2 cellular contexts compared by ENCODE assay signal in the genomic region with DNA sequence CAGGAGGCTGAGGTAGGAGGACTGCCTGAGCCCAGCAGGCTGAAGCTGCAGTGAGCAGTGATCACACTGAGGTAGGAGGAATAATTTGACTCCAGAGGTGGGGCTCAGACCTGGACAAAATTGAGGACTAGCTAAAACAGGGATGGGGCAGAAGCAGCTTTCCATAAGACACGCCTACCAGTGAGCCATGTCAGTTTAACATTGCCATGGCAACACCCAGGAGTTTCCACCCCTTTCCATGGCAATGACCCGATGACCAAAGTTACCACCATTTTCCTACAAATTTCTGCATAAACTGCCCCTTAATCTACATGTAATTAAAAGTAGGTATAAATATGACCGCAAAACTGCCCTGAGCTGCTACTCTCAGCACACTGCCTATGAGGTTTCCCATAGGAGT.
TF ChIP-seq lines count a peak whose summit lies in the region.

No MANE protein-coding gene starts in this region.

TF ChIP-seq in HepG2, 621 proteins besides CTCF, POLR2A, EP300 and RAD21 (continues in another document):
- TF ChIP-seq, protein P1, sequence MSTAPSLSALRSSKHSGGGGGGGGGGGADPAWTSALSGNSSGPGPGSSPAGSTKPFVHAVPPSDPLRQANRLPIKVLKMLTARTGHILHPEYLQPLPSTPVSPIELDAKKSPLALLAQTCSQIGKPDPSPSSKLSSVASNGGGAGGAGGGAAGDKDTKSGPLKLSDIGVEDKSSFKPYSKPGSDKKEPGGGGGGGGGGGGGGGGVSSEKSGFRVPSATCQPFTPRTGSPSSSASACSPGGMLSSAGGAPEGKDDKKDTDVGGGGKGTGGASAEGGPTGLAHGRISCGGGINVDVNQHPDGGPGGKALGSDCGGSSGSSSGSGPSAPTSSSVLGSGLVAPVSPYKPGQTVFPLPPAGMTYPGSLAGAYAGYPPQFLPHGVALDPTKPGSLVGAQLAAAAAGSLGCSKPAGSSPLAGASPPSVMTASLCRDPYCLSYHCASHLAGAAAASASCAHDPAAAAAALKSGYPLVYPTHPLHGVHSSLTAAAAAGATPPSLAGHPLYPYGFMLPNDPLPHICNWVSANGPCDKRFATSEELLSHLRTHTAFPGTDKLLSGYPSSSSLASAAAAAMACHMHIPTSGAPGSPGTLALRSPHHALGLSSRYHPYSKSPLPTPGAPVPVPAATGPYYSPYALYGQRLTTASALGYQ (CRISPR knock-in tag; IDR thresholded peaks at IDR 0.05), result no peak
- TF ChIP-seq ZNF883 (CRISPR knock-in tag; IDR thresholded peaks at IDR 0.05; ENCODE audit: not compliant biosample characterization) (no peak), RFX1 (IDR thresholded peaks at IDR 0.05) (peak; percentile 43), ZNF30 (CRISPR knock-in tag; IDR thresholded peaks at IDR 0.05) (no peak), ARNTL (CRISPR knock-in tag; IDR thresholded peaks at IDR 0.05) (no peak), RFX3 (CRISPR knock-in tag; IDR thresholded peaks at IDR 0.05) (peak; percentile 34; the same call in 1 of the 2 replicates), ZNF75D (CRISPR knock-in tag; IDR thresholded peaks at IDR 0.05; ENCODE audit: borderline replicate concordance) (no peak), JDP2 (CRISPR knock-in tag; IDR thresholded peaks at IDR 0.05; ENCODE audit: borderline replicate concordance) (no peak), TMF1 (CRISPR knock-in tag; IDR thresholded peaks at IDR 0.05; ENCODE audit: low read depth) (no peak), KDM5B (CRISPR knock-in tag; IDR thresholded peaks at IDR 0.05; ENCODE audit: borderline replicate concordance) (no peak), ZNF441 (CRISPR knock-in tag; IDR thresholded peaks at IDR 0.05; ENCODE audit: borderline replicate concordance) (no peak), AGO2 (optimal IDR thresholded peaks at IDR 0.05; ENCODE audit: low read depth, low read length) (no peak)
- TF ChIP-seq, protein P2, sequence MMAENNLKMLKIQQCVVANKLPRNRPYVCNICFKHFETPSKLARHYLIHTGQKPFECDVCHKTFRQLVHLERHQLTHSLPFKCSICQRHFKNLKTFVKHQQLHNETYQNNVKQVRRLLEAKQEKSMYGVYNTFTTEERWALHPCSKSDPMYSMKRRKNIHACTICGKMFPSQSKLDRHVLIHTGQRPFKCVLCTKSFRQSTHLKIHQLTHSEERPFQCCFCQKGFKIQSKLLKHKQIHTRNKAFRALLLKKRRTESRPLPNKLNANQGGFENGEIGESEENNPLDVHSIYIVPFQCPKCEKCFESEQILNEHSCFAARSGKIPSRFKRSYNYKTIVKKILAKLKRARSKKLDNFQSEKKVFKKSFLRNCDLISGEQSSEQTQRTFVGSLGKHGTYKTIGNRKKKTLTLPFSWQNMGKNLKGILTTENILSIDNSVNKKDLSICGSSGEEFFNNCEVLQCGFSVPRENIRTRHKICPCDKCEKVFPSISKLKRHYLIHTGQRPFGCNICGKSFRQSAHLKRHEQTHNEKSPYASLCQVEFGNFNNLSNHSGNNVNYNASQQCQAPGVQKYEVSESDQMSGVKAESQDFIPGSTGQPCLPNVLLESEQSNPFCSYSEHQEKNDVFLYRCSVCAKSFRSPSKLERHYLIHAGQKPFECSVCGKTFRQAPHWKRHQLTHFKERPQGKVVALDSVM (CRISPR knock-in tag; IDR thresholded peaks at IDR 0.05), result peak; percentile 68; the same call in 1 of the 2 replicates
- TF ChIP-seq, protein P3, sequence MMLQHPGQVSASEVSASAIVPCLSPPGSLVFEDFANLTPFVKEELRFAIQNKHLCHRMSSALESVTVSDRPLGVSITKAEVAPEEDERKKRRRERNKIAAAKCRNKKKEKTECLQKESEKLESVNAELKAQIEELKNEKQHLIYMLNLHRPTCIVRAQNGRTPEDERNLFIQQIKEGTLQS (CRISPR knock-in tag; IDR thresholded peaks at IDR 0.05), result no peak
- TF ChIP-seq, protein P4, sequence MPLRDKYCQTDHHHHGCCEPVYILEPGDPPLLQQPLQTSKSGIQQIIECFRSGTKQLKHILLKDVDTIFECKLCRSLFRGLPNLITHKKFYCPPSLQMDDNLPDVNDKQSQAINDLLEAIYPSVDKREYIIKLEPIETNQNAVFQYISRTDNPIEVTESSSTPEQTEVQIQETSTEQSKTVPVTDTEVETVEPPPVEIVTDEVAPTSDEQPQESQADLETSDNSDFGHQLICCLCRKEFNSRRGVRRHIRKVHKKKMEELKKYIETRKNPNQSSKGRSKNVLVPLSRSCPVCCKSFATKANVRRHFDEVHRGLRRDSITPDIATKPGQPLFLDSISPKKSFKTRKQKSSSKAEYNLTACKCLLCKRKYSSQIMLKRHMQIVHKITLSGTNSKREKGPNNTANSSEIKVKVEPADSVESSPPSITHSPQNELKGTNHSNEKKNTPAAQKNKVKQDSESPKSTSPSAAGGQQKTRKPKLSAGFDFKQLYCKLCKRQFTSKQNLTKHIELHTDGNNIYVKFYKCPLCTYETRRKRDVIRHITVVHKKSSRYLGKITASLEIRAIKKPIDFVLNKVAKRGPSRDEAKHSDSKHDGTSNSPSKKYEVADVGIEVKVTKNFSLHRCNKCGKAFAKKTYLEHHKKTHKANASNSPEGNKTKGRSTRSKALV (CRISPR knock-in tag; IDR thresholded peaks at IDR 0.05), result no peak
- TF ChIP-seq, protein P5, sequence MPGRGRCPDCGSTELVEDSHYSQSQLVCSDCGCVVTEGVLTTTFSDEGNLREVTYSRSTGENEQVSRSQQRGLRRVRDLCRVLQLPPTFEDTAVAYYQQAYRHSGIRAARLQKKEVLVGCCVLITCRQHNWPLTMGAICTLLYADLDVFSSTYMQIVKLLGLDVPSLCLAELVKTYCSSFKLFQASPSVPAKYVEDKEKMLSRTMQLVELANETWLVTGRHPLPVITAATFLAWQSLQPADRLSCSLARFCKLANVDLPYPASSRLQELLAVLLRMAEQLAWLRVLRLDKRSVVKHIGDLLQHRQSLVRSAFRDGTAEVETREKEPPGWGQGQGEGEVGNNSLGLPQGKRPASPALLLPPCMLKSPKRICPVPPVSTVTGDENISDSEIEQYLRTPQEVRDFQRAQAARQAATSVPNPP (CRISPR knock-in tag; IDR thresholded peaks at IDR 0.05), result no peak
- TF ChIP-seq, protein P6, sequence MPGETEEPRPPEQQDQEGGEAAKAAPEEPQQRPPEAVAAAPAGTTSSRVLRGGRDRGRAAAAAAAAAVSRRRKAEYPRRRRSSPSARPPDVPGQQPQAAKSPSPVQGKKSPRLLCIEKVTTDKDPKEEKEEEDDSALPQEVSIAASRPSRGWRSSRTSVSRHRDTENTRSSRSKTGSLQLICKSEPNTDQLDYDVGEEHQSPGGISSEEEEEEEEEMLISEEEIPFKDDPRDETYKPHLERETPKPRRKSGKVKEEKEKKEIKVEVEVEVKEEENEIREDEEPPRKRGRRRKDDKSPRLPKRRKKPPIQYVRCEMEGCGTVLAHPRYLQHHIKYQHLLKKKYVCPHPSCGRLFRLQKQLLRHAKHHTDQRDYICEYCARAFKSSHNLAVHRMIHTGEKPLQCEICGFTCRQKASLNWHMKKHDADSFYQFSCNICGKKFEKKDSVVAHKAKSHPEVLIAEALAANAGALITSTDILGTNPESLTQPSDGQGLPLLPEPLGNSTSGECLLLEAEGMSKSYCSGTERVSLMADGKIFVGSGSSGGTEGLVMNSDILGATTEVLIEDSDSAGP (CRISPR knock-in tag; IDR thresholded peaks at IDR 0.05; ENCODE audit: borderline replicate concordance), result no peak

TF ChIP-seq in K562, 482 proteins besides CTCF, POLR2A, EP300 and RAD21:
- TF ChIP-seq NFIX (CRISPR knock-in tag; IDR thresholded peaks at IDR 0.05; ENCODE audit: low read depth) (no peak), TCF7L2 (IDR thresholded peaks at IDR 0.05; ENCODE audit: low read depth, low read length) (no peak), ZNF217 (CRISPR knock-in tag; IDR thresholded peaks at IDR 0.05) (no peak), RFX1 (IDR thresholded peaks at IDR 0.05) (peak; percentile 71), ZNF766 (CRISPR knock-in tag; conservative IDR thresholded peaks at IDR 0.05) (no peak), HMG20B (CRISPR knock-in tag; IDR thresholded peaks at IDR 0.05) (no peak), GTF2A2 (tag; IDR thresholded peaks at IDR 0.05) (no peak)
- TF ChIP-seq, protein P7, sequence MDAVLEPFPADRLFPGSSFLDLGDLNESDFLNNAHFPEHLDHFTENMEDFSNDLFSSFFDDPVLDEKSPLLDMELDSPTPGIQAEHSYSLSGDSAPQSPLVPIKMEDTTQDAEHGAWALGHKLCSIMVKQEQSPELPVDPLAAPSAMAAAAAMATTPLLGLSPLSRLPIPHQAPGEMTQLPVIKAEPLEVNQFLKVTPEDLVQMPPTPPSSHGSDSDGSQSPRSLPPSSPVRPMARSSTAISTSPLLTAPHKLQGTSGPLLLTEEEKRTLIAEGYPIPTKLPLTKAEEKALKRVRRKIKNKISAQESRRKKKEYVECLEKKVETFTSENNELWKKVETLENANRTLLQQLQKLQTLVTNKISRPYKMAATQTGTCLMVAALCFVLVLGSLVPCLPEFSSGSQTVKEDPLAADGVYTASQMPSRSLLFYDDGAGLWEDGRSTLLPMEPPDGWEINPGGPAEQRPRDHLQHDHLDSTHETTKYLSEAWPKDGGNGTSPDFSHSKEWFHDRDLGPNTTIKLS (IDR thresholded peaks at IDR 0.05; ENCODE audit: borderline replicate concordance, low read depth), result no peak
- TF ChIP-seq, protein P8, sequence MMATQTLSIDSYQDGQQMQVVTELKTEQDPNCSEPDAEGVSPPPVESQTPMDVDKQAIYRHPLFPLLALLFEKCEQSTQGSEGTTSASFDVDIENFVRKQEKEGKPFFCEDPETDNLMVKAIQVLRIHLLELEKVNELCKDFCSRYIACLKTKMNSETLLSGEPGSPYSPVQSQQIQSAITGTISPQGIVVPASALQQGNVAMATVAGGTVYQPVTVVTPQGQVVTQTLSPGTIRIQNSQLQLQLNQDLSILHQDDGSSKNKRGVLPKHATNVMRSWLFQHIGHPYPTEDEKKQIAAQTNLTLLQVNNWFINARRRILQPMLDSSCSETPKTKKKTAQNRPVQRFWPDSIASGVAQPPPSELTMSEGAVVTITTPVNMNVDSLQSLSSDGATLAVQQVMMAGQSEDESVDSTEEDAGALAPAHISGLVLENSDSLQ (IDR thresholded peaks at IDR 0.05), result peak; percentile 52
